Comparison of ENCODE assay signal across 10 cellular contexts in the genomic region with DNA sequence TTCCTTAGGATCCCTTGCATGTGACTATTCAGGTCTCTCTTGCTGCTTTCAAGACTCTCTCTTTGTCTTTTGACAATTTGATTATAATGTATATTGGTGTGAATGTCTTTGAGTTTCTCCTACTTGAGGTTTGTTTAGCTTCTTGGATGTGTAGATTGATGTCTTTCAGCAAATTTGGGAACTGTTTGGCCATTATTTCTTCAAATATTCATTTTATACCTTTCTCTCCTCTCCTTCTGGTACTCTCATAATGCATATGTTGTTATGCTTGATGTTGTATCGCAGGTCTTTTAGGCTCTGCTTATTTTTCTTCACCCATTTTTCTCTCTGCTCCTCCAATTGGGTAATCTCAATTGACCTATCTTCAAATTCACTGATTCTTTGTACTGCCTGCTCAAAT. TPM values are rescaled to one million over a fixed set of nuclear protein-coding genes. Genes with fewer than 3 reads are reported as not detected.
"Had no signal": no experiment of that assay in that cellular context is flagged by ENCODE, and none has a peak within 500 bp of the region (broad histone marks: within the 10 kb centered on the region; RNA-seq: fewer than 3 reads in every experiment).

No MANE protein-coding gene starts in this region.

- FAIRE-seq: HTR-8/SVneo had no signal

- H3K4me1 ChIP-seq: HAP-1 had no signal

- H3K4me2 ChIP-seq: KMS-11 had no signal

- H2AFZ ChIP-seq: GM23248 had no signal

- DNase-seq: GM23248, GOT3, H7, IMR-90, KBM-7 had no signal

- H3K36me3 ChIP-seq: HAP-1 had no signal

- H3K27ac ChIP-seq: GM23248, KMS-11 had no signal

- H3K9me3 ChIP-seq: HAP-1 had no signal

- H3K4me3 ChIP-seq: GM23248, HAP-1 had no signal

RNA-seq across cellular contexts. Expression of a gene that starts 44.2 kb away (rescaled TPM):
- total RNA-seq: GM23248, H4, H7, HT-29, IMR-90 had no signal
- polyA plus RNA-seq: GM23248, IMR-90 had no signal
